7 cellular contexts compared by ENCODE assay signal in genomic region chr19:13978721-13979191, GRCh38.
A peak's percentile ranks its signal among the peaks of the same experiment; 100 is the strongest.
DNase-seq lines count a peak whose midpoint lies in the region; ATAC-seq and TF ChIP-seq lines count a peak whose summit lies in the region.
"Had no signal": no experiment of that assay in that cellular context is flagged by ENCODE, and none has a peak within 500 bp of the region (broad histone marks: within the 10 kb centered on the region; RNA-seq: fewer than 3 reads in every experiment).

No MANE protein-coding gene starts in this region.

- H3K4me3 Mint-ChIP-seq in effector memory CD8-positive, alpha-beta T cell: peak overlapping the region in 1 of 2 donors; percentile 51
- H3K4me3 Mint-ChIP-seq: T-helper 1 cell treated with Interleukin-12 subunit alpha and Interleukin-12 subunit beta and Interleukin-4 antibody, amounts not matched to agents 30 μg/mL and 1 μg/mL, for 36 hours had no signal

- H3K27me3 ChIP-seq in parathyroid adenoma (ENCODE audit: control insufficient read depth, insufficient read depth, low read length): no peaks in the 10 kb centered on the region

- peak overlapping the region in 1 of 2 donors; percentile 94 for H3K27ac Mint-ChIP-seq in effector memory CD8-positive, alpha-beta T cell
- H3K27ac Mint-ChIP-seq: T-helper 1 cell treated with Interleukin-12 subunit alpha and Interleukin-12 subunit beta and Interleukin-4 antibody, amounts not matched to agents 30 μg/mL and 1 μg/mL, for 36 hours had no signal

- TF ChIP-seq CTCF in HFF-Myc (IDR thresholded peaks at IDR 0.05; ENCODE audit: low read depth, low read length, missing control alignments) (no peak), parathyroid adenoma (IDR thresholded peaks at IDR 0.05) (no peak)

- H3K4me3 ChIP-seq in HFF-Myc (replicated peaks; ENCODE audit: low read depth, low read length) (peak overlapping the region; percentile 11; the same call in 1 of the 2 replicates), parathyroid adenoma (ENCODE audit: low read depth, low read length) (peak overlapping the region; percentile 38)

- H3K4me2 ChIP-seq in parathyroid adenoma (ENCODE audit: low read length): peak overlapping the region; percentile 70

- H2AFZ ChIP-seq in parathyroid adenoma: no peak overlapping the region

- peaks cover 3 to 17% of the 10 kb centered on the region in 2 donors for H3K4me1 Mint-ChIP-seq in effector memory CD8-positive, alpha-beta T cell (ENCODE audit: low read depth in 2 of 2)

- DNase-seq in HFF-Myc (ENCODE audit: extremely low read depth, low read depth) (no peak), UCSD-AML1 (lab: John Stamatoyannopoulos, UW; ENCODE audit: unreplicated experiment) (no peak)
- DNase-seq in effector memory CD8-positive, alpha-beta T cell: no peak

- no peaks in the 10 kb centered on the region for H3K36me3 ChIP-seq in parathyroid adenoma (ENCODE audit: control insufficient read depth, insufficient read depth, low read length)

- H3K79me2 ChIP-seq in parathyroid adenoma: peaks cover 3% of the 10 kb centered on the region

- peak; percentile 70 for ATAC-seq in effector memory CD8-positive, alpha-beta T cell (replicated peaks)
- ATAC-seq in GM21367 (IDR thresholded peaks at IDR 0.05; ENCODE audit: unreplicated experiment) (no peak), HG02981 (IDR thresholded peaks at IDR 0.05; ENCODE audit: unreplicated experiment) (no peak)

- no peak overlapping the region for H3K9ac ChIP-seq in parathyroid adenoma

- peaks cover 50% of the 10 kb centered on the region for H3K4me1 ChIP-seq in parathyroid adenoma

- H3K9me3 ChIP-seq in parathyroid adenoma (ENCODE audit: control insufficient read depth, low read length): no peaks in the 10 kb centered on the region

- H3K27me3 Mint-ChIP-seq in effector memory CD8-positive, alpha-beta T cell: no peaks in the 10 kb centered on the region

- no peaks in the 10 kb centered on the region for H3K9me3 Mint-ChIP-seq in effector memory CD8-positive, alpha-beta T cell
- H3K9me3 Mint-ChIP-seq: T-helper 1 cell treated with Interleukin-12 subunit alpha and Interleukin-12 subunit beta and Interleukin-4 antibody, amounts not matched to agents 30 μg/mL and 1 μg/mL, for 36 hours had no signal

- H3K36me3 Mint-ChIP-seq in effector memory CD8-positive, alpha-beta T cell (ENCODE audit: insufficient read depth): peaks cover 18% of the 10 kb centered on the region

- no peak overlapping the region for H3K27ac ChIP-seq in parathyroid adenoma
